20 cellular contexts compared by ENCODE assay signal in genomic region chr5:153122416-153122815, GRCh38.
DNase-seq lines count a peak whose midpoint lies in the region; ATAC-seq and TF ChIP-seq lines count a peak whose summit lies in the region.
"Had no signal": no experiment of that assay in that cellular context is flagged by ENCODE, and none has a peak within 500 bp of the region (broad histone marks: within the 10 kb centered on the region; RNA-seq: fewer than 3 reads in every experiment).

No MANE protein-coding gene starts in this region.

- no peak overlapping the region for H3K27ac Mint-ChIP-seq in activated T-helper 17 cell treated with anti-CD3 and anti-CD28 coated beads, Interleukin-2, amount 50 U/mL, for 72 hours
- H3K27ac Mint-ChIP-seq: activated naive CD8-positive, alpha-beta T cell; CD8-positive, alpha-beta memory T cell; stimulated activated naive CD8-positive, alpha-beta T cell treated with anti-CD3 and anti-CD28 coated beads, Interleukin-15, amount 100 ng/mL, for 72 hours had no signal

- no peaks in the 10 kb centered on the region for H3K27me3 Mint-ChIP-seq in activated T-helper 17 cell treated with anti-CD3 and anti-CD28 coated beads, Interleukin-2, amount 50 U/mL, for 72 hours
- H3K27me3 Mint-ChIP-seq: activated naive CD8-positive, alpha-beta T cell; stimulated activated naive CD8-positive, alpha-beta T cell treated with anti-CD3 and anti-CD28 coated beads, Interleukin-15, amount 100 ng/mL, for 72 hours had no signal

- H3K9ac ChIP-seq in neural cell (ENCODE audit: low read length), result no peak overlapping the region

- no peaks in the 10 kb centered on the region for H3K9me3 ChIP-seq in neural cell (ENCODE audit: low read length)
- H3K9me3 ChIP-seq: esophagus muscularis mucosa, transverse colon had no signal

- no peak for ATAC-seq in activated T-helper 17 cell treated with anti-CD3 and anti-CD28 coated beads, Interleukin-2, amount 50 U/mL, for 72 hours (replicated peaks)
- ATAC-seq in GM21825 (IDR thresholded peaks at IDR 0.05; ENCODE audit: unreplicated experiment), result no peak
- ATAC-seq: stimulated activated naive CD8-positive, alpha-beta T cell treated with anti-CD3 and anti-CD28 coated beads, Interleukin-15, amount 100 ng/mL, for 72 hours had no signal

- no peak for TF ChIP-seq EP300 in neural cell (conservative IDR thresholded peaks at IDR 0.05; ENCODE audit: poor library complexity, severe bottlenecking)

- no peaks in the 10 kb centered on the region for H3K79me2 ChIP-seq in neural cell (replicated peaks; ENCODE audit: insufficient read depth, low read length)

- no peaks in the 10 kb centered on the region for H3K4me1 Mint-ChIP-seq in activated T-helper 17 cell treated with anti-CD3 and anti-CD28 coated beads, Interleukin-2, amount 50 U/mL, for 72 hours
- H3K4me1 Mint-ChIP-seq: CD8-positive, alpha-beta memory T cell; stimulated activated naive CD8-positive, alpha-beta T cell treated with anti-CD3 and anti-CD28 coated beads, Interleukin-15, amount 100 ng/mL, for 72 hours had no signal

- H3K36me3 ChIP-seq in neural cell (ENCODE audit: insufficient read depth, low read length), result no peaks in the 10 kb centered on the region
- H3K36me3 ChIP-seq: esophagus muscularis mucosa, transverse colon had no signal

- no peak overlapping the region for H3K4me3 ChIP-seq in neural cell (ENCODE audit: low read length)
- H3K4me3 ChIP-seq: esophagus muscularis mucosa, transverse colon had no signal

- H3F3A ChIP-seq in neural cell (ENCODE audit: insufficient read depth, low read length, poor library complexity, severe bottlenecking), result no peaks in the 10 kb centered on the region

- DNase-seq in NCI-H1105 (lab: John Stamatoyannopoulos, UW), result peak; percentile 92
- DNase-seq in NCI-H2081 treated with DMSO at 0.1 percent for 48 hours (lab: John Stamatoyannopoulos, UW), result peak; percentile 99
- peak; percentile 92 for DNase-seq in NCI-H510A treated with DMSO at 0.1 percent for 48 hours (lab: John Stamatoyannopoulos, UW)
- DNase-seq in NCI-H524 treated with DMSO at 0.1 percent for 48 hours (lab: John Stamatoyannopoulos, UW), result no peak
- DNase-seq: activated CD4-positive, alpha-beta T cell treated with anti-CD3 and anti-CD28 coated beads for 4 hours; CD8-positive, alpha-beta memory T cell; effector CD4-positive, alpha-beta T cell; kidney; NCI-H446; nucleus accumbens; Right ventricle myocardium superior; stimulated activated CD4-positive, alpha-beta T cell treated with anti-CD3 and anti-CD28 coated beads, Interleukin-4, amount 100 ng/mL, for 4 hours; stimulated activated naive CD8-positive, alpha-beta T cell treated with anti-CD3 and anti-CD28 coated beads, Interleukin-15, amount 100 ng/mL, for 72 hours; T-helper 1 cell; transverse colon had no signal

- no peaks in the 10 kb centered on the region for H3K27me3 ChIP-seq in neural cell (ENCODE audit: insufficient read depth, low read depth, low read length)
- H3K27me3 ChIP-seq: transverse colon had no signal

- no peak for TF ChIP-seq CTCF in neural cell (IDR thresholded peaks at IDR 0.05; ENCODE audit: poor library complexity, severe bottlenecking)

- H3K36me3 Mint-ChIP-seq in activated T-helper 17 cell treated with anti-CD3 and anti-CD28 coated beads, Interleukin-2, amount 50 U/mL, for 72 hours (ENCODE audit: low read depth), result no peaks in the 10 kb centered on the region
- H3K36me3 Mint-ChIP-seq: activated naive CD8-positive, alpha-beta T cell; CD8-positive, alpha-beta memory T cell had no signal

- H3K4me2 ChIP-seq in neural cell (ENCODE audit: low read length), result peak overlapping the region; percentile 21

- H3K9me2 ChIP-seq in neural cell (ENCODE audit: insufficient read depth, low read length), result no peaks in the 10 kb centered on the region

- H3K9me3 Mint-ChIP-seq in activated T-helper 17 cell treated with anti-CD3 and anti-CD28 coated beads, Interleukin-2, amount 50 U/mL, for 72 hours, result peaks cover 3% of the 10 kb centered on the region

- peak overlapping the region; percentile 7 for H3K27ac ChIP-seq in neural cell (ENCODE audit: low read length)
- H3K27ac ChIP-seq: esophagus muscularis mucosa, transverse colon had no signal

- no peak overlapping the region for H2AFZ ChIP-seq in neural cell (ENCODE audit: low read depth, low read length)

- TF ChIP-seq RAD21 in neural cell (conservative IDR thresholded peaks at IDR 0.05), result no peak

- no peak overlapping the region for H3K4me3 Mint-ChIP-seq in activated T-helper 17 cell treated with anti-CD3 and anti-CD28 coated beads, Interleukin-2, amount 50 U/mL, for 72 hours
- H3K4me3 Mint-ChIP-seq: activated naive CD8-positive, alpha-beta T cell; CD8-positive, alpha-beta memory T cell; stimulated activated naive CD8-positive, alpha-beta T cell treated with anti-CD3 and anti-CD28 coated beads, Interleukin-15, amount 100 ng/mL, for 72 hours had no signal

- H4K20me1 ChIP-seq in neural cell (ENCODE audit: insufficient read depth), result no peaks in the 10 kb centered on the region

TF ChIP-seq in neural cell, 6 proteins besides CTCF, POLR2A, EP300 and RAD21:
- TF ChIP-seq MXI1 (conservative IDR thresholded peaks at IDR 0.05; ENCODE audit: poor library complexity, severe bottlenecking) (no peak), TAF1 (IDR thresholded peaks at IDR 0.05; ENCODE audit: low read depth) (no peak), POLR2AphosphoS5 (IDR thresholded peaks at IDR 0.05) (peak; percentile 57), EZH2 (IDR thresholded peaks at IDR 0.05; ENCODE audit: borderline replicate concordance, insufficient read depth, low read length, poor library complexity, severe bottlenecking) (no peak), SMC3 (conservative IDR thresholded peaks at IDR 0.05; ENCODE audit: poor library complexity) (no peak)
- TF ChIP-seq, protein P1, sequence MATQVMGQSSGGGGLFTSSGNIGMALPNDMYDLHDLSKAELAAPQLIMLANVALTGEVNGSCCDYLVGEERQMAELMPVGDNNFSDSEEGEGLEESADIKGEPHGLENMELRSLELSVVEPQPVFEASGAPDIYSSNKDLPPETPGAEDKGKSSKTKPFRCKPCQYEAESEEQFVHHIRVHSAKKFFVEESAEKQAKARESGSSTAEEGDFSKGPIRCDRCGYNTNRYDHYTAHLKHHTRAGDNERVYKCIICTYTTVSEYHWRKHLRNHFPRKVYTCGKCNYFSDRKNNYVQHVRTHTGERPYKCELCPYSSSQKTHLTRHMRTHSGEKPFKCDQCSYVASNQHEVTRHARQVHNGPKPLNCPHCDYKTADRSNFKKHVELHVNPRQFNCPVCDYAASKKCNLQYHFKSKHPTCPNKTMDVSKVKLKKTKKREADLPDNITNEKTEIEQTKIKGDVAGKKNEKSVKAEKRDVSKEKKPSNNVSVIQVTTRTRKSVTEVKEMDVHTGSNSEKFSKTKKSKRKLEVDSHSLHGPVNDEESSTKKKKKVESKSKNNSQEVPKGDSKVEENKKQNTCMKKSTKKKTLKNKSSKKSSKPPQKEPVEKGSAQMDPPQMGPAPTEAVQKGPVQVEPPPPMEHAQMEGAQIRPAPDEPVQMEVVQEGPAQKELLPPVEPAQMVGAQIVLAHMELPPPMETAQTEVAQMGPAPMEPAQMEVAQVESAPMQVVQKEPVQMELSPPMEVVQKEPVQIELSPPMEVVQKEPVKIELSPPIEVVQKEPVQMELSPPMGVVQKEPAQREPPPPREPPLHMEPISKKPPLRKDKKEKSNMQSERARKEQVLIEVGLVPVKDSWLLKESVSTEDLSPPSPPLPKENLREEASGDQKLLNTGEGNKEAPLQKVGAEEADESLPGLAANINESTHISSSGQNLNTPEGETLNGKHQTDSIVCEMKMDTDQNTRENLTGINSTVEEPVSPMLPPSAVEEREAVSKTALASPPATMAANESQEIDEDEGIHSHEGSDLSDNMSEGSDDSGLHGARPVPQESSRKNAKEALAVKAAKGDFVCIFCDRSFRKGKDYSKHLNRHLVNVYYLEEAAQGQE (IDR thresholded peaks at IDR 0.05; ENCODE audit: borderline replicate concordance), result no peak
